In genomic region chr15:41969851-41970431, GRCh38 we compare ENCODE assay signal across 9 cellular contexts. TPM values are rescaled to one million over a fixed set of nuclear protein-coding genes. Genes with fewer than 3 reads are reported as not detected.
DNase-seq lines count a peak whose midpoint lies in the region; ATAC-seq, FAIRE-seq and TF ChIP-seq lines count a peak whose summit lies in the region.
"Had no signal": no experiment of that assay in that cellular context is flagged by ENCODE, and none has a peak within 500 bp of the region (broad histone marks: within the 10 kb centered on the region; RNA-seq: fewer than 3 reads in every experiment).

No MANE protein-coding gene starts in this region.

- H3K9ac ChIP-seq in duodenal mucosa (ENCODE audit: low read depth in 1 of 2, low read length in 2 of 2): no peak overlapping the region

- H3K9me3 ChIP-seq in Peyer's patch (no peaks in the 10 kb centered on the region), duodenal mucosa (ENCODE audit: control insufficient read depth in 1 of 2, low read length in 2 of 2) (no peaks in the 10 kb centered on the region), ovary (no peaks in the 10 kb centered on the region)

- TF ChIP-seq CTCF in Peyer's patch (IDR thresholded peaks at IDR 0.05) (no peak), progenitor cell of endocrine pancreas (IDR thresholded peaks at IDR 0.05; ENCODE audit: unreplicated experiment) (no peak), ovary (IDR thresholded peaks at IDR 0.05) (no peak)

- intact Hi-C loops in ovary (cut with DNase I): no loop called here

- H3K27me3 Mint-ChIP-seq in progenitor cell of endocrine pancreas: peaks cover 4% of the 10 kb centered on the region

- no peak for ATAC-seq in HG03196 (IDR thresholded peaks at IDR 0.05; ENCODE audit: unreplicated experiment)

- H3K4me1 Mint-ChIP-seq in progenitor cell of endocrine pancreas (ENCODE audit: low read depth): peaks cover 19% of the 10 kb centered on the region

- H3K27ac ChIP-seq in Peyer's patch: peak overlapping the region; percentile 1 to 95 (median 52)
- no peak overlapping the region for H3K27ac ChIP-seq in duodenal mucosa (ENCODE audit: low read depth, low read length)
- H3K27ac ChIP-seq in ovary: no peak overlapping the region

- H3K27me3 ChIP-seq in Peyer's patch (no peaks in the 10 kb centered on the region), duodenal mucosa (ENCODE audit: control insufficient read depth in 1 of 2, insufficient read depth in 2 of 2, low read length in 2 of 2) (no peaks in the 10 kb centered on the region), ovary (no peaks in the 10 kb centered on the region)

- FAIRE-seq in GM12891 (lab: Jason Lieb, UNC): peak; percentile 91

- H3K9me3 Mint-ChIP-seq in progenitor cell of endocrine pancreas (ENCODE audit: low read depth): no peaks in the 10 kb centered on the region

- no peaks in the 10 kb centered on the region for H3K36me3 ChIP-seq in Peyer's patch
- H3K36me3 ChIP-seq in duodenal mucosa (ENCODE audit: control insufficient read depth in 1 of 2, insufficient read depth in 2 of 2, low read length in 2 of 2): no peaks in the 10 kb centered on the region
- H3K36me3 ChIP-seq in ovary: no peaks in the 10 kb centered on the region

- DNase-seq in GM12891 (ENCODE audit: insufficient read length, low spot score): no peak
- DNase-seq in Peyer's patch: peak in 2 of 3 donors; percentile 31 to 64
- no peak for DNase-seq in progenitor cell of endocrine pancreas (ENCODE audit: low spot score, unreplicated experiment)
- DNase-seq in COLO668 (lab: John Stamatoyannopoulos, UW; ENCODE audit: unreplicated experiment): no peak
- DNase-seq in NCI-H82 (lab: John Stamatoyannopoulos, UW): no peak
- no peak for DNase-seq in ovary

- H3K4me3 Mint-ChIP-seq in progenitor cell of endocrine pancreas (ENCODE audit: low read depth): peak overlapping the region; percentile 42

- TF ChIP-seq EP300 in ovary (IDR thresholded peaks at IDR 0.05): no peak

- H3K4me3 ChIP-seq in Peyer's patch (peak overlapping the region in 2 of 4 donors; percentile 95 to 96), duodenal mucosa (ENCODE audit: low read depth in 1 of 2, low read length in 2 of 2) (peak overlapping the region; percentile 11 to 97), ovary (no peak overlapping the region)

- H3K4me1 ChIP-seq in Peyer's patch (peaks cover 0 to 36% (median 3%) of the 10 kb centered on the region in 4 donors), duodenal mucosa (ENCODE audit: control insufficient read depth in 1 of 2, insufficient read depth in 2 of 2, low read length in 2 of 2) (peaks cover 20 to 27% of the 10 kb centered on the region in 2 donors), ovary (ENCODE audit: insufficient read depth) (peaks cover 4% of the 10 kb centered on the region)

- TF ChIP-seq POLR2A in GM12891 (IDR thresholded peaks at IDR 0.05; ENCODE audit: low read depth, low read length): no peak
- TF ChIP-seq POLR2A in Peyer's patch (IDR thresholded peaks at IDR 0.05): peak; percentile 32 to 34
- TF ChIP-seq POLR2A in ovary (IDR thresholded peaks at IDR 0.05): no peak

- WGBS in ovary, 3 donors: 81 to 84% (median 83%) methylated on average over 3 of the region's 3 CpGs

- H3K27ac Mint-ChIP-seq in progenitor cell of endocrine pancreas: no peak overlapping the region

- H3K36me3 Mint-ChIP-seq in progenitor cell of endocrine pancreas (ENCODE audit: insufficient read depth): no peaks in the 10 kb centered on the region

TF ChIP-seq in GM12891, 5 proteins besides CTCF, POLR2A, EP300 and RAD21:
- TF ChIP-seq TAF1 (IDR thresholded peaks at IDR 0.05; ENCODE audit: low read depth, low read length) (no peak; the same call in 1 of the 2 replicates), POU2F2 (IDR thresholded peaks at IDR 0.05; ENCODE audit: low read depth, low read length) (no peak), PAX5 (IDR thresholded peaks at IDR 0.05; ENCODE audit: insufficient read depth, low read length, severe bottlenecking) (no peak), SPI1 (IDR thresholded peaks at IDR 0.05; ENCODE audit: low read depth, low read length) (peak; percentile 78), POLR2AphosphoS5 (IDR thresholded peaks at IDR 0.05; ENCODE audit: low read depth, low read length) (no peak; the same call in 1 of the 2 replicates)

RNA-seq across cellular contexts. Expression of gene EHD4, which starts 2.4 kb away (rescaled TPM):
- 24.4 TPM for polyA plus RNA-seq in GM12891 (2012; ENCODE audit: low read depth, missing spikeins)
- total RNA-seq in Peyer's patch (10 to 100 TPM; 23.1 to 53.9 (median 34.9) TPM), progenitor cell of endocrine pancreas (17.2 and 18.4 TPM in 2 replicates), ovary (10 to 100 TPM in 6 of 7 donors, 1 to 10 TPM in 1; 8.8 to 23.3 (median 14.8) TPM)
- polyA plus RNA-seq in ovary: 10 to 100 TPM; 11.7 to 13.7 TPM

RNA-seq across cellular contexts. Expression of gene PLA2G4E, which starts 50.9 kb away (rescaled TPM):
- 0.04 TPM for polyA plus RNA-seq in GM12891 (2012; ENCODE audit: low read depth, missing spikeins)
- 1 to 10 TPM in 1 of 4 donors, not detected in 3; 1.5 TPM for total RNA-seq in Peyer's patch
- 0.09 TPM in 1 of 2 replicates, not detected in the other for total RNA-seq in progenitor cell of endocrine pancreas
- under 1 TPM in 1 of 7 donors, not detected in 6; 0.11 TPM for total RNA-seq in ovary
- polyA plus RNA-seq in ovary: under 1 TPM in 1 of 2 donors, not detected in 1; 0.02 TPM
- total RNA-seq: dermis microvascular lymphatic vessel endothelial cell had no signal

Comparison
In these comparisons a context has a peak if more than half of its experiments do, and no peak if none do; other contexts are left out.
1. DNase-seq: peak in Peyer's patch (2 of 3); none in GM12891 (single experiment), progenitor cell of endocrine pancreas (single experiment), COLO668 (single experiment), NCI-H82 (single experiment) and ovary (0 of 5).
2. POLR2A ChIP-seq: peak in Peyer's patch (2 of 2); none in GM12891 (single experiment) and ovary (single experiment).
3. H3K27ac ChIP-seq: peak in Peyer's patch (4 of 4); none in duodenal mucosa (single experiment) and ovary (0 of 2).